Comparison of ENCODE assay signal across 15 cellular contexts in the genomic region with DNA sequence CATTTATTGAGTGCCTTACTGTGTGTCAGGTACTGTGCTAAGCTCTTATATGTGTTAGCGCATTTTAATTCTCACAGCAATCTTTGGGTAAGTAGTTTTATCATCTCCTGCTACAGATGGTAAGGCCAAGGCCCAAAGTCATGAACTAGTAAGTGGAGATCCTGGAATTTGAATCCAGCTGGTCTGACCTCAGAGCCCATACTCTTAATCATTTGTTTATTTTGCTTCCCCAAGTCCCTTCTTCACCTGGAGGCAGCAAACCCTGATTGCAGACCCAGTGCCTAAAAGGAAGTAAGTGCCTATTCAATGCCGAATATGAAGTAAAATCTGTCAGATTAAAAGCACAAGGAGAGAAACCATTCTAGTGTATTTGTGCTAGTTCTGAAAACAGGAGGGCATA.
"Had no signal": no experiment of that assay in that cellular context is flagged by ENCODE, and none has a peak within 500 bp of the region (broad histone marks: within the 10 kb centered on the region; RNA-seq: fewer than 3 reads in every experiment).

No MANE protein-coding gene starts in this region.

- H3K4me3 ChIP-seq: lower lobe of right lung, thyroid gland had no signal

- DNase-seq: activated CD4-positive, alpha-beta memory T cell treated with anti-CD3 and anti-CD28 coated beads for 36 hours; activated CD4-positive, alpha-beta T cell treated with anti-CD3 and anti-CD28 coated beads for 36 hours; activated gamma-delta T cell treated with Interleukin-2 at 50 U/mL for 16 hours; activated T-cell treated with anti-CD3 and anti-CD28 coated beads for 4 hours; hippocampal formation; left colon; lower lobe of right lung; occipital lobe; retina; stimulated activated CD4-positive, alpha-beta T cell treated with anti-CD3 and anti-CD28 coated beads, Interleukin-12 subunit alpha, Interleukin-12 subunit beta, amount 100 ng/mL, for 4 hours; stimulated activated CD4-positive, alpha-beta T cell treated with anti-CD3 and anti-CD28 coated beads, Interleukin-1b, Interleukin-23, amount 100 ng/mL, for 48 hours; stimulated activated CD8-positive, alpha-beta memory T cell treated with anti-CD3 and anti-CD28 coated beads, Interleukin-4, amount 100 ng/mL, for 48 hours; stimulated activated naive CD4-positive, alpha-beta T cell; thyroid gland had no signal

- H3K36me3 ChIP-seq: lower lobe of right lung, thyroid gland had no signal

- H3K9me3 ChIP-seq: lower lobe of right lung, thyroid gland had no signal

- ATAC-seq: activated CD4-positive, alpha-beta T cell treated with anti-CD3 and anti-CD28 coated beads for 36 hours; left colon; lower lobe of right lung had no signal

- H3K4me1 ChIP-seq: foreskin keratinocyte, lower lobe of right lung, thyroid gland had no signal

- H3K27me3 ChIP-seq: foreskin keratinocyte, thyroid gland had no signal

- H3K27ac ChIP-seq: foreskin keratinocyte, lower lobe of right lung, thyroid gland had no signal
